14 cellular contexts compared by ENCODE assay signal in genomic region chr5:41637869-41638268, GRCh38.
DNase-seq lines count a peak whose midpoint lies in the region; ATAC-seq, FAIRE-seq and TF ChIP-seq lines count a peak whose summit lies in the region.
"Had no signal": no experiment of that assay in that cellular context is flagged by ENCODE, and none has a peak within 500 bp of the region (broad histone marks: within the 10 kb centered on the region; RNA-seq: fewer than 3 reads in every experiment).

No MANE protein-coding gene starts in this region.

- FAIRE-seq in D721Med (lab: Jason Lieb, UNC): no peak
- FAIRE-seq: small intestine had no signal

- H3K27me3 Mint-ChIP-seq in HFFc6 (ENCODE audit: insufficient read depth): peaks cover 3% of the 10 kb centered on the region; the same call in 1 of the 2 replicates
- H3K27me3 Mint-ChIP-seq in activated naive CD8-positive, alpha-beta T cell treated with anti-CD3 and anti-CD28 coated beads, Interleukin-2, amount 50 U/mL, for 24 hours: no peaks in the 10 kb centered on the region
- H3K27me3 Mint-ChIP-seq: stimulated activated memory B cell treated with anti-CD40 and anti-IgM and Interleukin-4, amounts not matched to agents 10 μg/mL and 1 μg/mL and 100 μg/mL, for 72 hours had no signal

- no peaks in the 10 kb centered on the region for H3K36me3 ChIP-seq in right lobe of liver

- DNase-seq in D721Med (ENCODE audit: insufficient read length, low spot score) (no peak), HFFc6 (no peak), SK-N-DZ (ENCODE audit: low spot score) (peak; percentile 29), right lobe of liver (no peak), dedifferentiated amniotic fluid mesenchymal stem cell (ENCODE audit: extremely low spot score) (no peak)
- no peak for DNase-seq in activated naive CD8-positive, alpha-beta T cell treated with anti-CD3 and anti-CD28 coated beads, Interleukin-2, amount 50 U/mL, for 24 hours
- no peak for DNase-seq in activated CD4-positive, alpha-beta T cell treated with anti-CD3 and anti-CD28 coated beads, Interleukin-2, amount 50 U/mL, for 1 hour
- DNase-seq: cerebellar nuclear complex, midbrain, NCI-H69, small intestine had no signal

- peaks cover 0 to 37% (median 11%) of the 10 kb centered on the region in 4 donors for H3K4me1 ChIP-seq in right lobe of liver

- no peak overlapping the region for H3K27ac Mint-ChIP-seq in HFFc6
- H3K27ac Mint-ChIP-seq in activated naive CD8-positive, alpha-beta T cell treated with anti-CD3 and anti-CD28 coated beads, Interleukin-2, amount 50 U/mL, for 24 hours: no peak overlapping the region
- H3K27ac Mint-ChIP-seq: stimulated activated memory B cell treated with anti-CD40 and anti-IgM and Interleukin-4, amounts not matched to agents 10 μg/mL and 1 μg/mL and 100 μg/mL, for 72 hours; T-helper 2 cell treated with Interferon-gamma antibody and Interleukin-4, amounts not matched to agents 5 μg/mL and 100 μg/mL, for 36 hours had no signal

- H3K4me3 ChIP-seq in right lobe of liver: no peak overlapping the region

- intact Hi-C loops in right lobe of liver (cut with DNase I): no loop called here

- H3K27ac ChIP-seq in right lobe of liver: peak overlapping the region in 1 of 3 donors; percentile 45

- H3K27me3 ChIP-seq in right lobe of liver: no peaks in the 10 kb centered on the region

- TF ChIP-seq POLR2A in right lobe of liver (IDR thresholded peaks at IDR 0.05): no peak

- H3K4me1 Mint-ChIP-seq in HFFc6 (ENCODE audit: low read depth): no peaks in the 10 kb centered on the region
- H3K4me1 Mint-ChIP-seq in activated naive CD8-positive, alpha-beta T cell treated with anti-CD3 and anti-CD28 coated beads, Interleukin-2, amount 50 U/mL, for 24 hours: no peaks in the 10 kb centered on the region
- H3K4me1 Mint-ChIP-seq: stimulated activated memory B cell treated with anti-CD40 and anti-IgM and Interleukin-4, amounts not matched to agents 10 μg/mL and 1 μg/mL and 100 μg/mL, for 72 hours had no signal

- H3K9me3 Mint-ChIP-seq in HFFc6: no peaks in the 10 kb centered on the region
- H3K9me3 Mint-ChIP-seq in activated naive CD8-positive, alpha-beta T cell treated with anti-CD3 and anti-CD28 coated beads, Interleukin-2, amount 50 U/mL, for 24 hours: peaks cover 5% of the 10 kb centered on the region
- H3K9me3 Mint-ChIP-seq: stimulated activated memory B cell treated with anti-CD40 and anti-IgM and Interleukin-4, amounts not matched to agents 10 μg/mL and 1 μg/mL and 100 μg/mL, for 72 hours; T-helper 2 cell treated with Interferon-gamma antibody and Interleukin-4, amounts not matched to agents 5 μg/mL and 100 μg/mL, for 36 hours had no signal

- no peaks in the 10 kb centered on the region for H3K9me3 ChIP-seq in right lobe of liver

- 63% methylated on average over 4 of the region's 4 CpGs for whole genome bisulfite sequencing in right lobe of liver (ENCODE audit: insufficient coverage, low coverage, low lambda C conversion rate, missing lambda C conversion rate)

- TF ChIP-seq CTCF in D721Med (IDR thresholded peaks at IDR 0.05; ENCODE audit: insufficient read depth, missing control alignments): peak; percentile 12
- TF ChIP-seq CTCF in HFFc6 (IDR thresholded peaks at IDR 0.05): peak; percentile 70
- TF ChIP-seq CTCF in right lobe of liver (IDR thresholded peaks at IDR 0.05): peak in 2 of 4 donors; percentile 35 to 37

- no peaks in the 10 kb centered on the region for H3K36me3 Mint-ChIP-seq in HFFc6 (ENCODE audit: low read depth)
- no peaks in the 10 kb centered on the region for H3K36me3 Mint-ChIP-seq in activated naive CD8-positive, alpha-beta T cell treated with anti-CD3 and anti-CD28 coated beads, Interleukin-2, amount 50 U/mL, for 24 hours (ENCODE audit: low read depth)
- H3K36me3 Mint-ChIP-seq: stimulated activated memory B cell treated with anti-CD40 and anti-IgM and Interleukin-4, amounts not matched to agents 10 μg/mL and 1 μg/mL and 100 μg/mL, for 72 hours had no signal

- peak; percentile 35 to 45 (median 38) for ATAC-seq in right lobe of liver
- ATAC-seq in activated naive CD8-positive, alpha-beta T cell treated with anti-CD3 and anti-CD28 coated beads, Interleukin-2, amount 50 U/mL, for 24 hours: no peak
- no peak for ATAC-seq in GM21717 (IDR thresholded peaks at IDR 0.05; ENCODE audit: unreplicated experiment)
- ATAC-seq: stimulated activated memory B cell treated with anti-CD40 and anti-IgM and Interleukin-4, amounts not matched to agents 10 μg/mL and 1 μg/mL and 100 μg/mL, for 72 hours had no signal

- no peak overlapping the region for H3K4me3 Mint-ChIP-seq in HFFc6
- no peak overlapping the region for H3K4me3 Mint-ChIP-seq in activated naive CD8-positive, alpha-beta T cell treated with anti-CD3 and anti-CD28 coated beads, Interleukin-2, amount 50 U/mL, for 24 hours
- H3K4me3 Mint-ChIP-seq: stimulated activated memory B cell treated with anti-CD40 and anti-IgM and Interleukin-4, amounts not matched to agents 10 μg/mL and 1 μg/mL and 100 μg/mL, for 72 hours; T-helper 2 cell treated with Interferon-gamma antibody and Interleukin-4, amounts not matched to agents 5 μg/mL and 100 μg/mL, for 36 hours had no signal

Comparison
In these comparisons a context has a peak if more than half of its experiments do, and no peak if none do; other contexts are left out.
1. ATAC-seq: peak in right lobe of liver (4 of 4); none in activated naive CD8-positive, alpha-beta T cell treated with anti-CD3 and anti-CD28 coated beads, Interleukin-2, amount 50 U/mL, for 24 hours (single experiment) and GM21717 (single experiment).